1 cellular context compared by ENCODE assay signal in the genomic region with DNA sequence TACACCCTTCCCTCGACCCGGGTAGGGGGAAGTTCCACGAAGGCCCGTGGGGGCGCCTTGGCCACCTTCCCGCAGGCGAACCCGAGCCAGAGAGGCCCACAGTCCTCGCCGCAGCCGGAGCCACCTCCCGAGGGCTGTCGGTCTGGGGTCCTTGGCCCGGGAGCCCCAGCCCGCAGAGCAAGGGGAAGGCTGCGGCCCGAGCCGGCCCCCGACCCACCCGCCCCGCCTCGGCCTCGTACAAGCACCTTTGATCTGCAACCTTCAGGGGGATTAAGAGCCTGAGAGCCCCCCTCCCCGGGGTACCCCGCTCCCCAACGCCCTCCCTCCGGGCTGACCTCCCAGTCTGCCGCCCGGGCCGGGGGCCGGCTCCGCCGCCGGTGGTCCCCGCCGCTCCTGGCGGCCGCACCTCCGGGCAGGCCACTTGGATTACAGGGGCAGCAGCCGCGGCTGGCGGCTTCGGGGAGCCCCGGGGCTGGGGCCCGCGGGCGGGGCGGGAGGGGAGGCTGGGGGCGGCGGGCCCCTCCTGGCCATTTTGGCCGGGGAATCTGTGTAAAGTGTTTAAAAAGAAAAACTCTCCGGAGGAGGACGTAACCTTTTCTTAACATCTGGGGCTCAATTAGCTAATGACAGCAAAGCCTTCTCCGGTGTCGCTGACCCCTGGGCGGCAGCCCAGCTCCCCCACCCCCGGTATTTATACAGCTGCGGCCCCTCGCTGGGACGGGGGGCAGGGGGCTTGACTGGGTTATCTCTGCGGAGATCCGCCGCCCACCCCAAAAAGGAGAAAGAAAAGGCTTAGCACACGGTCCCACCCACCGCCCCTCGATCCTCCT.
TF ChIP-seq lines count a peak whose summit lies in the region.

No MANE protein-coding gene starts in this region.

TF ChIP-seq in HepG2, 621 proteins besides CTCF, POLR2A, EP300 and RAD21:
- TF ChIP-seq GTF3A (CRISPR knock-in tag; conservative IDR thresholded peaks at IDR 0.05) (no peak), NCOA2 (CRISPR knock-in tag; IDR thresholded peaks at IDR 0.05) (no peak), ZNF263 (CRISPR knock-in tag; IDR thresholded peaks at IDR 0.05) (no peak), SMARCE1 (IDR thresholded peaks at IDR 0.05; ENCODE audit: borderline replicate concordance) (no peak), RCOR2 (CRISPR knock-in tag; IDR thresholded peaks at IDR 0.05) (no peak), CREM (IDR thresholded peaks at IDR 0.05) (no peak), CREM (CRISPR knock-in tag; IDR thresholded peaks at IDR 0.05) (no peak), ZNF33A (CRISPR knock-in tag; IDR thresholded peaks at IDR 0.05; ENCODE audit: borderline replicate concordance) (no peak), KDM5A (IDR thresholded peaks at IDR 0.05; ENCODE audit: borderline replicate concordance, low read length) (no peak), SMAD3 (CRISPR knock-in tag; IDR thresholded peaks at IDR 0.05) (no peak), ZNF550 (CRISPR knock-in tag; IDR thresholded peaks at IDR 0.05; ENCODE audit: borderline replicate concordance) (no peak), ZBTB38 (CRISPR knock-in tag; IDR thresholded peaks at IDR 0.05) (no peak), CBFB (CRISPR knock-in tag; IDR thresholded peaks at IDR 0.05) (no peak), KLF9 (CRISPR knock-in tag; IDR thresholded peaks at IDR 0.05; ENCODE audit: low read depth) (no peak), KMT2B (CRISPR knock-in tag; IDR thresholded peaks at IDR 0.05) (no peak), NR2F2 (IDR thresholded peaks at IDR 0.05; ENCODE audit: borderline replicate concordance, low read depth) (no peak)
- TF ChIP-seq, protein P1, sequence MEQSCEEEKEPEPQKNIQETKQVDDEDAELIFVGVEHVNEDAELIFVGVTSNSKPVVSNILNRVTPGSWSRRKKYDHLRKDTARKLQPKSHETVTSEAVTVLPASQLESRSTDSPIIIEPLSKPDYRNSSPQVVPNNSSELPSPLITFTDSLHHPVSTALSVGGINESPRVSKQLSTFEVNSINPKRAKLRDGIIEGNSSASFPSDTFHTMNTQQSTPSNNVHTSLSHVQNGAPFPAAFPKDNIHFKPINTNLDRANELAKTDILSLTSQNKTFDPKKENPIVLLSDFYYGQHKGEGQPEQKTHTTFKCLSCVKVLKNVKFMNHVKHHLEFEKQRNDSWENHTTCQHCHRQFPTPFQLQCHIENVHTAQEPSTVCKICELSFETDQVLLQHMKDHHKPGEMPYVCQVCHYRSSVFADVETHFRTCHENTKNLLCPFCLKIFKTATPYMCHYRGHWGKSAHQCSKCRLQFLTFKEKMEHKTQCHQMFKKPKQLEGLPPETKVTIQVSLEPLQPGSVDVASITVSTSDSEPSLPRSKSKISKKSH (CRISPR knock-in tag; IDR thresholded peaks at IDR 0.05; ENCODE audit: borderline replicate concordance), result no peak
- TF ChIP-seq, protein P2, sequence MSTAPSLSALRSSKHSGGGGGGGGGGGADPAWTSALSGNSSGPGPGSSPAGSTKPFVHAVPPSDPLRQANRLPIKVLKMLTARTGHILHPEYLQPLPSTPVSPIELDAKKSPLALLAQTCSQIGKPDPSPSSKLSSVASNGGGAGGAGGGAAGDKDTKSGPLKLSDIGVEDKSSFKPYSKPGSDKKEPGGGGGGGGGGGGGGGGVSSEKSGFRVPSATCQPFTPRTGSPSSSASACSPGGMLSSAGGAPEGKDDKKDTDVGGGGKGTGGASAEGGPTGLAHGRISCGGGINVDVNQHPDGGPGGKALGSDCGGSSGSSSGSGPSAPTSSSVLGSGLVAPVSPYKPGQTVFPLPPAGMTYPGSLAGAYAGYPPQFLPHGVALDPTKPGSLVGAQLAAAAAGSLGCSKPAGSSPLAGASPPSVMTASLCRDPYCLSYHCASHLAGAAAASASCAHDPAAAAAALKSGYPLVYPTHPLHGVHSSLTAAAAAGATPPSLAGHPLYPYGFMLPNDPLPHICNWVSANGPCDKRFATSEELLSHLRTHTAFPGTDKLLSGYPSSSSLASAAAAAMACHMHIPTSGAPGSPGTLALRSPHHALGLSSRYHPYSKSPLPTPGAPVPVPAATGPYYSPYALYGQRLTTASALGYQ (CRISPR knock-in tag; IDR thresholded peaks at IDR 0.05), result no peak
- TF ChIP-seq, protein P3, sequence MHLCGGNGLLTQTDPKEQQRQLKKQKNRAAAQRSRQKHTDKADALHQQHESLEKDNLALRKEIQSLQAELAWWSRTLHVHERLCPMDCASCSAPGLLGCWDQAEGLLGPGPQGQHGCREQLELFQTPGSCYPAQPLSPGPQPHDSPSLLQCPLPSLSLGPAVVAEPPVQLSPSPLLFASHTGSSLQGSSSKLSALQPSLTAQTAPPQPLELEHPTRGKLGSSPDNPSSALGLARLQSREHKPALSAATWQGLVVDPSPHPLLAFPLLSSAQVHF (CRISPR knock-in tag; IDR thresholded peaks at IDR 0.05), result no peak
- TF ChIP-seq, protein P4, sequence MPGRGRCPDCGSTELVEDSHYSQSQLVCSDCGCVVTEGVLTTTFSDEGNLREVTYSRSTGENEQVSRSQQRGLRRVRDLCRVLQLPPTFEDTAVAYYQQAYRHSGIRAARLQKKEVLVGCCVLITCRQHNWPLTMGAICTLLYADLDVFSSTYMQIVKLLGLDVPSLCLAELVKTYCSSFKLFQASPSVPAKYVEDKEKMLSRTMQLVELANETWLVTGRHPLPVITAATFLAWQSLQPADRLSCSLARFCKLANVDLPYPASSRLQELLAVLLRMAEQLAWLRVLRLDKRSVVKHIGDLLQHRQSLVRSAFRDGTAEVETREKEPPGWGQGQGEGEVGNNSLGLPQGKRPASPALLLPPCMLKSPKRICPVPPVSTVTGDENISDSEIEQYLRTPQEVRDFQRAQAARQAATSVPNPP (CRISPR knock-in tag; IDR thresholded peaks at IDR 0.05), result no peak
